8 cellular contexts compared by ENCODE assay signal in genomic region chr17:8158267-8159031, GRCh38. TPM values are rescaled to one million over a fixed set of nuclear protein-coding genes. Genes with fewer than 3 reads are reported as not detected.
DNase-seq lines count a peak whose midpoint lies in the region; ATAC-seq, FAIRE-seq and TF ChIP-seq lines count a peak whose summit lies in the region.

No MANE protein-coding gene starts in this region.

- H3K4me1 Mint-ChIP-seq in chondrocyte (ENCODE audit: low read depth): peaks cover 37% of the 10 kb centered on the region

- intact Hi-C loops in left colon (cut with DNase I, micrococcal nuclease): no loop called here

- DNase-seq in GM19239 (ENCODE audit: insufficient read length, low spot score): no peak
- DNase-seq in NCI-H446 (lab: John Stamatoyannopoulos, UW): peak; percentile 50 to 74
- peak; percentile 92 for DNase-seq in activated CD4-positive, CD25-positive, alpha-beta regulatory T cell treated with anti-CD3 and anti-CD28 coated beads, Interleukin-2, amount 50 U/mL, for 72 hours
- no peak for DNase-seq in chondrocyte (ENCODE audit: low spot score)
- DNase-seq in left colon: peak; percentile 91 to 96
- DNase-seq in stimulated activated CD4-positive, alpha-beta T cell treated with anti-CD3 and anti-CD28 coated beads, Interleukin-1b, Interleukin-23, amount 100 ng/mL, for 48 hours: peak; percentile 87

- peak; percentile 90 for TF ChIP-seq CTCF in chondrocyte (IDR thresholded peaks at IDR 0.05)

- H3K27me3 ChIP-seq in ACC112 (ENCODE audit: insufficient read depth, low read length): no peaks in the 10 kb centered on the region

- H3K27ac Mint-ChIP-seq in chondrocyte (ENCODE audit: unreplicated experiment): peak overlapping the region; percentile 86

- H2AFZ ChIP-seq in ACC112 (ENCODE audit: low read length, unreplicated experiment): no peak overlapping the region

- FAIRE-seq in GM19239 (lab: Jason Lieb, UNC): peak; percentile 90

- no peaks in the 10 kb centered on the region for H3K36me3 ChIP-seq in ACC112 (ENCODE audit: insufficient read depth, low read length)

- peak overlapping the region; percentile 28; the same call in 1 of the 2 replicates for H3K4me3 ChIP-seq in ACC112 (ENCODE audit: low read depth, low read length)

- peak overlapping the region; percentile 92 for H3K27ac ChIP-seq in ACC112 (ENCODE audit: low read depth, low read length)

- peaks cover 26% of the 10 kb centered on the region for H3K4me1 ChIP-seq in ACC112 (ENCODE audit: control insufficient read depth, insufficient read depth, low read length, unreplicated experiment)

- H3K9me3 Mint-ChIP-seq in chondrocyte (ENCODE audit: low read depth): no peaks in the 10 kb centered on the region

- H3K36me3 Mint-ChIP-seq in chondrocyte (ENCODE audit: low read depth): peaks cover 4% of the 10 kb centered on the region

- H3K4me3 Mint-ChIP-seq in chondrocyte (ENCODE audit: unreplicated experiment): no peak overlapping the region

- H3K79me2 ChIP-seq in ACC112 (ENCODE audit: control insufficient read depth, insufficient read depth, low read length, unreplicated experiment): peaks cover 40% of the 10 kb centered on the region

- no peaks in the 10 kb centered on the region for H3K27me3 Mint-ChIP-seq in chondrocyte (ENCODE audit: low read depth)

- ATAC-seq in left colon: peak; percentile 17
- ATAC-seq in GM18520 (IDR thresholded peaks at IDR 0.05; ENCODE audit: unreplicated experiment): no peak

RNA-seq across cellular contexts. Expression of gene VAMP2, which starts 4.3 kb away (rescaled TPM):
- 45.4 to 58.1 TPM (median 46.7 TPM) in 3 replicates for total RNA-seq in chondrocyte
- 10 to 100 TPM; 45.1 to 56.3 TPM for total RNA-seq in left colon

RNA-seq across cellular contexts. Expression of gene PER1, which starts 6.2 kb away (rescaled TPM):
- total RNA-seq in chondrocyte (68.0 to 87.6 TPM (median 75.9 TPM) in 3 replicates), left colon (100 to 1,000 TPM in 1 of 2 donors, 10 to 100 TPM in 1; 35.0 to 113 TPM)

RNA-seq across cellular contexts. Expression of gene TMEM107, which starts 17.7 kb away (rescaled TPM):
- 7.8 to 12.1 TPM (median 8.4 TPM) in 3 replicates for total RNA-seq in chondrocyte
- total RNA-seq in left colon: 10 to 100 TPM; 11.3 to 12.6 TPM

RNA-seq across cellular contexts. Expression of gene BORCS6, which starts 31.5 kb away (rescaled TPM):
- total RNA-seq in chondrocyte (5.5 to 8.6 TPM (median 8.2 TPM) in 3 replicates), left colon (10 to 100 TPM; 12.2 to 13.3 TPM)

RNA-seq across cellular contexts. Expression of gene HES7, which starts 34.5 kb away (rescaled TPM):
- 0.51 to 1.5 TPM (median 0.70 TPM) in 3 replicates for total RNA-seq in chondrocyte
- total RNA-seq in left colon: not detected

Comparison
In these comparisons a context has a peak if more than half of its experiments do, and no peak if none do; other contexts are left out.
1. DNase-seq: peak in NCI-H446 (2 of 2), activated CD4-positive, CD25-positive, alpha-beta regulatory T cell treated with anti-CD3 and anti-CD28 coated beads, Interleukin-2, amount 50 U/mL, for 72 hours (single experiment), left colon (2 of 2) and stimulated activated CD4-positive, alpha-beta T cell treated with anti-CD3 and anti-CD28 coated beads, Interleukin-1b, Interleukin-23, amount 100 ng/mL, for 48 hours (single experiment); none in GM19239 (single experiment) and chondrocyte (single experiment).